In the genomic region with DNA sequence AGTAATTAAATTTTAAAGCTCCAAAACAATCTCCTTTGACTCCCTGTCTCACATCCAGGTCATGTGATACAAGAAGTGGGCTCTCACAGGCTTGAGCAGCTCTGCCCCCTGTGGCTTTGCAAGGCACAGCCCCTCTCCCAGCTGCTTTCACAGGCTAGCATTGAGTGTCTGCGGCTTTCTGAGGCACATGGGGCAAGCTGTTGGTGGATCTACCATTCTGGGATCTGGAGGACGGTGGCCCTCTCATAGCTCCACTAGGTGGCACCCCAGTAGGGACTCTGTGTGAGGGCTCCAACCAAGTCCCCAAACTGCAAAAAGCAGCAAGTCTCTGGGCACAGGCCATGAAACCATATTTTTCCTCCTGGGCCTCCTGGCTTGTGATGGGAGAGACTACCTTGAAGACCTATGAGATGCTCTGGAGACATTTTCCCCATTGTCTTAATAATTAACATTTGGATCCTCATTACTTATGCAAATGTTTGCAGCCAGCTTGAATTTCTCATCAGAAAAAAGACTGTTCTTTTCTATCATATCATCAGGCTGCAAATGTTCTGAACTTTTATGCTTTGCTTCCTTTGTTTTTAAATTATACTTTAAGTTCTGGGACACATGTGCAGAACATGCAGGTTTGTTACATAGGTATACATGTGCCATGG, we compare ENCODE assay signal across 8 cellular contexts.
DNase-seq lines count a peak whose midpoint lies in the region; ATAC-seq and TF ChIP-seq lines count a peak whose summit lies in the region.

No MANE protein-coding gene starts in this region.

- no peaks in the 10 kb centered on the region for H3K36me3 ChIP-seq in OCI-LY7 (ENCODE audit: insufficient read depth, low read length)

- H4K20me1 ChIP-seq in OCI-LY7 (ENCODE audit: insufficient read depth, low read length) = no peaks in the 10 kb centered on the region

- no peaks in the 10 kb centered on the region for H3K9me2 ChIP-seq in OCI-LY7 (ENCODE audit: insufficient read depth, low read length)

- H3K27ac ChIP-seq in OCI-LY7 (ENCODE audit: low read depth, low read length, poor library complexity, severe bottlenecking) (no peak overlapping the region), foreskin keratinocyte (no peak overlapping the region)

- H3K27me3 Mint-ChIP-seq in activated CD4-positive, alpha-beta T cell treated with anti-CD3 and anti-CD28 coated beads, Interleukin-2, amount 10 ng/mL, durations not matched to agents 7 days and 5 days = no peaks in the 10 kb centered on the region

- no peak overlapping the region for H3K4me3 Mint-ChIP-seq in activated CD4-positive, alpha-beta T cell treated with anti-CD3 and anti-CD28 coated beads, Interleukin-2, amount 10 ng/mL, durations not matched to agents 7 days and 5 days

- H3K4me3 ChIP-seq in OCI-LY7 (ENCODE audit: low read depth, low read length, poor library complexity, severe bottlenecking) = no peak overlapping the region

- no peak overlapping the region for H2AFZ ChIP-seq in OCI-LY7 (ENCODE audit: low read length)

- no peaks in the 10 kb centered on the region for H3K9me3 ChIP-seq in OCI-LY7 (ENCODE audit: low read length)

- H3K79me2 ChIP-seq in OCI-LY7 (ENCODE audit: insufficient read depth, low read depth, low read length) = no peaks in the 10 kb centered on the region

- H3K9me3 Mint-ChIP-seq in activated CD4-positive, alpha-beta T cell treated with anti-CD3 and anti-CD28 coated beads, Interleukin-2, amount 10 ng/mL, durations not matched to agents 7 days and 5 days = peaks cover 10% of the 10 kb centered on the region

- BruUV-seq in OCI-LY7 (replicated peaks; lab: Mats Ljungman, UMichigan) = no TSS peak

- H3K4me1 ChIP-seq in OCI-LY7 (ENCODE audit: insufficient read depth, low read length, poor library complexity, severe bottlenecking) (no peaks in the 10 kb centered on the region), foreskin keratinocyte (no peaks in the 10 kb centered on the region)

- H3K27ac Mint-ChIP-seq in activated CD4-positive, alpha-beta T cell treated with anti-CD3 and anti-CD28 coated beads, Interleukin-2, amount 10 ng/mL, durations not matched to agents 7 days and 5 days = no peak overlapping the region

- peak; percentile 10 for DNase-seq in D341Med (ENCODE audit: low spot score)
- peak; percentile 46 for DNase-seq in OCI-LY7 (ENCODE audit: low spot score)
- peak in 1 of 2 donors; percentile 25 for DNase-seq in foreskin keratinocyte
- no peak for DNase-seq in LoVo (ENCODE audit: low spot score)
- DNase-seq in activated CD4-positive, alpha-beta T cell treated with anti-CD3 and anti-CD28 coated beads, Interleukin-2, amount 10 ng/mL, durations not matched to agents 7 days and 5 days = no peak

- no peak overlapping the region for H3K4me2 ChIP-seq in OCI-LY7 (ENCODE audit: low read length)

- POLR2A ChIA-PET in OCI-LY7 (lab: Charles Lee) = no interaction called here
- POLR2A ChIA-PET in activated CD4-positive, alpha-beta T cell treated with anti-CD3 and anti-CD28 coated beads, Interleukin-2, amount 10 ng/mL, durations not matched to agents 7 days and 5 days (lab: Charles Lee) = no interaction called here

- intact Hi-C loops in OCI-LY7 (cut with micrococcal nuclease; ENCODE audit: unreplicated experiment) = no loop called here

- CTCF ChIA-PET in OCI-LY7 (lab: Charles Lee; ENCODE audit: unreplicated experiment) = no interaction called here
- CTCF ChIA-PET in activated CD4-positive, alpha-beta T cell treated with anti-CD3 and anti-CD28 coated beads, Interleukin-2, amount 10 ng/mL, durations not matched to agents 7 days and 5 days (lab: Charles Lee) = no interaction called here

- no peaks in the 10 kb centered on the region for H3K27me3 ChIP-seq in foreskin keratinocyte

- no peaks in the 10 kb centered on the region for H3K4me1 Mint-ChIP-seq in activated CD4-positive, alpha-beta T cell treated with anti-CD3 and anti-CD28 coated beads, Interleukin-2, amount 10 ng/mL, durations not matched to agents 7 days and 5 days

- H3K36me3 Mint-ChIP-seq in activated CD4-positive, alpha-beta T cell treated with anti-CD3 and anti-CD28 coated beads, Interleukin-2, amount 10 ng/mL, durations not matched to agents 7 days and 5 days (ENCODE audit: low read depth) = no peaks in the 10 kb centered on the region

- TF ChIP-seq CTCF in OCI-LY7 (conservative IDR thresholded peaks at IDR 0.05; ENCODE audit: low read length) (peak; percentile 68), foreskin keratinocyte (conservative IDR thresholded peaks at IDR 0.05) (peak; percentile 52)

- ATAC-seq in GM19351 (IDR thresholded peaks at IDR 0.05; ENCODE audit: unreplicated experiment) (peak; percentile 76), foreskin keratinocyte (peak; percentile 58), esophagus mucosa (no peak), GM19455 (IDR thresholded peaks at IDR 0.05; ENCODE audit: unreplicated experiment) (no peak)

Comparison
In these comparisons a context has a peak if more than half of its experiments do, and no peak if none do; other contexts are left out.
1. DNase-seq: peak in D341Med (single experiment) and OCI-LY7 (single experiment); none in LoVo (single experiment) and activated CD4-positive, alpha-beta T cell treated with anti-CD3 and anti-CD28 coated beads, Interleukin-2, amount 10 ng/mL, durations not matched to agents 7 days and 5 days (single experiment).
2. ATAC-seq: peak in GM19351 (single experiment) and foreskin keratinocyte (single experiment); none in esophagus mucosa (single experiment) and GM19455 (single experiment).